14 cellular contexts compared by ENCODE assay signal in the genomic region with DNA sequence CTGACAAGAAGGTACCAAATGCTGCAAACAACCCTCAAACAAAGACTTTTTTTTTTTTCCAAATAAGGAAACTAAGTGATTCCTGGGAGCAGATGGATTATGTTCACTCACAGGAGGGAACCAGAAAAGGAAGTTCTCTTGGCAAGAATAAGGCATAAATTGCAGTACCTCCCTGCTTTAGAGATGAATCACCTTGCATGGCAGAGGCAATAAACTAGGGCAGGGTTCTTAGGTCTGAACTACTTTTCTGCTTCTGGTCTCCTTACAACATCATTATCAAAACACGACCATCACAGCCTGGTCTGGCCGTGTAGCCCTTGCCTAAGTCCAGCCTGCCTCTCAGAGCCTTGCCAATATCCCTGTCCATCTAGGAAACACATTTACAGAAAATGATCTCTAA. TPM values are rescaled to one million over a fixed set of nuclear protein-coding genes. Genes with fewer than 3 reads are reported as not detected.
DNase-seq lines count a peak whose midpoint lies in the region; ATAC-seq and TF ChIP-seq lines count a peak whose summit lies in the region.
"Had no signal": no experiment of that assay in that cellular context is flagged by ENCODE, and none has a peak within 500 bp of the region (broad histone marks: within the 10 kb centered on the region; RNA-seq: fewer than 3 reads in every experiment).

No MANE protein-coding gene starts in this region.

- H3K4me1 ChIP-seq in mucosa of descending colon (ENCODE audit: low read depth): peaks cover 3% of the 10 kb centered on the region
- H3K4me1 ChIP-seq: body of pancreas had no signal

- H3K4me3 ChIP-seq in AG04450 (ENCODE audit: low read depth, low read length): no peak overlapping the region
- no peak overlapping the region for H3K4me3 ChIP-seq in mucosa of descending colon
- H3K4me3 ChIP-seq: body of pancreas, skin epidermis had no signal

- H3K27me3 Mint-ChIP-seq in activated CD4-positive, alpha-beta memory T cell treated with anti-CD3 and anti-CD28 coated beads for 36 hours: no peaks in the 10 kb centered on the region
- H3K27me3 Mint-ChIP-seq in glutamatergic neuron (ENCODE audit: unreplicated experiment): peaks cover 2% of the 10 kb centered on the region

- H3K27ac ChIP-seq in AG04450 (ENCODE audit: low read depth, low read length): no peak overlapping the region
- H3K27ac ChIP-seq: body of pancreas, skin epidermis had no signal

- TF ChIP-seq CTCF in AG04450 (IDR thresholded peaks at IDR 0.05; ENCODE audit: low read depth, low read length): no peak
- TF ChIP-seq CTCF in mucosa of descending colon (IDR thresholded peaks at IDR 0.05): no peak
- TF ChIP-seq CTCF in glutamatergic neuron (IDR thresholded peaks at IDR 0.05; ENCODE audit: partially characterized antibody, unreplicated experiment): no peak

- H3K27me3 ChIP-seq in AG04450 (ENCODE audit: control insufficient read depth, insufficient read depth, low read length): no peaks in the 10 kb centered on the region
- H3K27me3 ChIP-seq: body of pancreas had no signal

- CTCF ChIA-PET in AG04450 (lab: Charles Lee): no interaction called here
- CTCF ChIA-PET in activated CD4-positive, alpha-beta memory T cell treated with anti-CD3 and anti-CD28 coated beads for 36 hours (lab: Charles Lee): no interaction called here

- peak; percentile 95 for ATAC-seq in mucosa of descending colon
- ATAC-seq in HG02642 (IDR thresholded peaks at IDR 0.05; ENCODE audit: poor library complexity, unreplicated experiment): no peak
- ATAC-seq: body of pancreas had no signal

- H3K27ac Mint-ChIP-seq in activated CD4-positive, alpha-beta memory T cell treated with anti-CD3 and anti-CD28 coated beads for 36 hours: no peak overlapping the region
- no peak overlapping the region for H3K27ac Mint-ChIP-seq in glutamatergic neuron (ENCODE audit: unreplicated experiment)
- H3K27ac Mint-ChIP-seq: CD4-positive, CD25-positive, alpha-beta regulatory T cell had no signal

- H3K4me1 Mint-ChIP-seq in activated CD4-positive, alpha-beta memory T cell treated with anti-CD3 and anti-CD28 coated beads for 36 hours (ENCODE audit: low read depth): no peaks in the 10 kb centered on the region
- H3K4me1 Mint-ChIP-seq in glutamatergic neuron (ENCODE audit: low read depth, unreplicated experiment): no peaks in the 10 kb centered on the region
- H3K4me1 Mint-ChIP-seq: CD4-positive, CD25-positive, alpha-beta regulatory T cell had no signal

- H3K36me3 Mint-ChIP-seq in activated CD4-positive, alpha-beta memory T cell treated with anti-CD3 and anti-CD28 coated beads for 36 hours: no peaks in the 10 kb centered on the region
- H3K36me3 Mint-ChIP-seq in glutamatergic neuron (ENCODE audit: unreplicated experiment): no peaks in the 10 kb centered on the region
- H3K36me3 Mint-ChIP-seq: CD4-positive, CD25-positive, alpha-beta regulatory T cell had no signal

- no peak overlapping the region for H3K4me3 Mint-ChIP-seq in activated CD4-positive, alpha-beta memory T cell treated with anti-CD3 and anti-CD28 coated beads for 36 hours
- no peak overlapping the region for H3K4me3 Mint-ChIP-seq in glutamatergic neuron (ENCODE audit: unreplicated experiment)
- H3K4me3 Mint-ChIP-seq: CD4-positive, CD25-positive, alpha-beta regulatory T cell had no signal

- H3K36me3 ChIP-seq in mucosa of descending colon (ENCODE audit: low read depth): no peaks in the 10 kb centered on the region

- POLR2A ChIA-PET in AG04450 (lab: Yijun Ruan, JAX): no interaction called here
- POLR2A ChIA-PET in activated CD4-positive, alpha-beta memory T cell treated with anti-CD3 and anti-CD28 coated beads for 36 hours (lab: Charles Lee): no interaction called here

- H3K9me3 ChIP-seq in AG04450 (ENCODE audit: control insufficient read depth, insufficient read depth, low read length): no peaks in the 10 kb centered on the region
- H3K9me3 ChIP-seq in mucosa of descending colon: no peaks in the 10 kb centered on the region
- H3K9me3 ChIP-seq: body of pancreas had no signal

- H3K9me3 Mint-ChIP-seq in activated CD4-positive, alpha-beta memory T cell treated with anti-CD3 and anti-CD28 coated beads for 36 hours: no peaks in the 10 kb centered on the region
- H3K9me3 Mint-ChIP-seq in glutamatergic neuron (ENCODE audit: unreplicated experiment): no peaks in the 10 kb centered on the region
- H3K9me3 Mint-ChIP-seq: CD4-positive, CD25-positive, alpha-beta regulatory T cell had no signal

- intact Hi-C loops in mucosa of descending colon (cut with DNase I, micrococcal nuclease): no loop called here
- intact Hi-C loops in activated CD4-positive, alpha-beta memory T cell treated with anti-CD3 and anti-CD28 coated beads for 36 hours (cut with micrococcal nuclease): no loop called here

- DNase-seq in AG04450 (ENCODE audit: low read depth, low spot score) (peak; percentile 24), LoVo (ENCODE audit: low spot score) (peak; percentile 66), dermis blood vessel endothelial cell (peak; percentile 58), mucosa of descending colon (peak in 1 of 3 donors; percentile 21), glutamatergic neuron (no peak), 8988T (no peak)
- no peak for DNase-seq in activated CD4-positive, alpha-beta memory T cell treated with anti-CD3 and anti-CD28 coated beads for 36 hours
- DNase-seq: activated T-cell treated with anti-CD3 and anti-CD28 coated beads for 4 hours; body of pancreas; CD4-positive, CD25-positive, alpha-beta regulatory T cell; NCI-H1694; stimulated activated CD8-positive, alpha-beta memory T cell treated with anti-CD3 and anti-CD28 coated beads, Interleukin-4, amount 100 ng/mL, for 48 hours had no signal

RNA-seq across cellular contexts. Expression of gene TMEM31, which starts 6.3 kb away (rescaled TPM):
- not detected in 2 replicates for polyA plus RNA-seq in AG04450 (2011; rRNA removed)
- not detected in 2 replicates for polyA minus RNA-seq in AG04450 (2011; rRNA and poly(A)+ RNA removed)
- total RNA-seq in dermis blood vessel endothelial cell (not detected in 2 replicates), mucosa of descending colon (under 1 TPM in 1 of 3 donors, not detected in 2; 0.43 TPM), glutamatergic neuron (ENCODE audit: unreplicated experiment) (not detected)
- under 1 TPM; 0.44 to 0.52 TPM for total RNA-seq in activated CD4-positive, alpha-beta memory T cell treated with anti-CD3 and anti-CD28 coated beads for 36 hours
- total RNA-seq: body of pancreas; CD4-positive, CD25-positive, alpha-beta regulatory T cell had no signal

RNA-seq across cellular contexts. Expression of gene MORF4L2, which starts 30.5 kb away (rescaled TPM):
- polyA plus RNA-seq in AG04450 (2011; rRNA removed): 452 and 562 TPM in 2 replicates
- polyA minus RNA-seq in AG04450 (2011; rRNA and poly(A)+ RNA removed): 198 and 254 TPM in 2 replicates
- total RNA-seq in dermis blood vessel endothelial cell: 597 and 724 TPM in 2 replicates
- 100 to 1,000 TPM; 140 to 183 (median 181) TPM for total RNA-seq in mucosa of descending colon
- total RNA-seq in activated CD4-positive, alpha-beta memory T cell treated with anti-CD3 and anti-CD28 coated beads for 36 hours: 100 to 1,000 TPM; 184 to 191 TPM
- total RNA-seq in glutamatergic neuron (ENCODE audit: unreplicated experiment): 409 TPM

RNA-seq across cellular contexts. Expression of gene PLP1, which starts 59.7 kb away (rescaled TPM):
- polyA plus RNA-seq in AG04450 (2011; rRNA removed): 0.41 and 0.47 TPM in 2 replicates
- 0.18 and 1.7 TPM in 2 replicates for polyA minus RNA-seq in AG04450 (2011; rRNA and poly(A)+ RNA removed)
- total RNA-seq in dermis blood vessel endothelial cell (0.28 TPM in 1 of 2 replicates, not detected in the other), mucosa of descending colon (10 to 100 TPM in 1 of 3 donors, 1 to 10 TPM in 2; 3.7 to 65.0 (median 4.9) TPM), glutamatergic neuron (ENCODE audit: unreplicated experiment) (0.20 TPM)
- not detected for total RNA-seq in activated CD4-positive, alpha-beta memory T cell treated with anti-CD3 and anti-CD28 coated beads for 36 hours
- total RNA-seq: CD4-positive, CD25-positive, alpha-beta regulatory T cell had no signal
- polyA plus RNA-seq: CD4-positive, CD25-positive, alpha-beta regulatory T cell had no signal

Comparison
In these comparisons a context has a peak if more than half of its experiments do, and no peak if none do; other contexts are left out.
1. DNase-seq: peak in AG04450 (single experiment), LoVo (single experiment) and dermis blood vessel endothelial cell (single experiment); none in activated CD4-positive, alpha-beta memory T cell treated with anti-CD3 and anti-CD28 coated beads for 36 hours (single experiment), glutamatergic neuron (single experiment) and 8988T (single experiment).